29 cellular contexts compared by ENCODE assay signal in the genomic region with DNA sequence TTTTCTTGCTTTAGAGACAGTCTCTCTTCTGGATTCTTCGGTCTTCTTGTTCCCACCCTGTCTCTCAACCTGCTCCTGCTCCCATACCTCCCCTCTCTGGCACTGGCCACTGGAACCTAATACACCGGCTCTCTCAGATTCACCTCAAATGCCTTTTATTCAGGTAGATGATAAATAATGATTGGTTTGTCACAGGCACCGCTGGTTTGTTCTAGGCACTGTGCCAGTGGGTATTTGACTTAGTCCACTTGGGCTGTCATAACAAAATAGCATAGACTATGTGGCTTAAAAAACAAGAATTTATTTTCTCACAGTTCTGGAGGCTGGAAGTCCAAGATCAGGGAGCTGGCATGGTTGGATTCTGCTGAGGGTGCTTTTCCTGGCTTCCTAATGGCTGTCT.
DNase-seq lines count a peak whose midpoint lies in the region; ATAC-seq and TF ChIP-seq lines count a peak whose summit lies in the region.
"Had no signal": no experiment of that assay in that cellular context is flagged by ENCODE, and none has a peak within 500 bp of the region (broad histone marks: within the 10 kb centered on the region; RNA-seq: fewer than 3 reads in every experiment).

No MANE protein-coding gene starts in this region.

- no peaks in the 10 kb centered on the region for H3K27me3 Mint-ChIP-seq in activated T-helper 17 cell treated with anti-CD3 and anti-CD28 coated beads, Interleukin-2, amount 50 U/mL, for 72 hours
- H3K27me3 Mint-ChIP-seq: activated naive CD4-positive, alpha-beta T cell treated with anti-CD3 and anti-CD28 coated beads, Interleukin-2, amount 50 U/mL, for 24 hours; B cell; effector memory CD8-positive, alpha-beta T cell; IgD-negative memory B cell; naive thymus-derived CD8-positive, alpha-beta T cell had no signal

- H3K27ac ChIP-seq in C4-2B (peak overlapping the region; percentile 47; the same call in 1 of the 2 replicates), right lobe of liver (no peak overlapping the region), psoas muscle (no peak overlapping the region)
- H3K27ac ChIP-seq: A549, cardiac muscle cell, colonic mucosa, Peyer's patch, skin epidermis, upper lobe of left lung had no signal

- intact Hi-C loops in right lobe of liver (cut with DNase I), result no loop called here
- intact Hi-C loops in psoas muscle (cut with DNase I), result no loop called here

- DNase-seq in NCI-H748 (lab: John Stamatoyannopoulos, UW; ENCODE audit: unreplicated experiment) (peak; percentile 35), NCI-H748 treated with DMSO at 0.1 percent for 48 hours (lab: John Stamatoyannopoulos, UW) (no peak), NCI-H2081 (lab: John Stamatoyannopoulos, UW) (peak; percentile 25 to 69), right lobe of liver (no peak), psoas muscle (no peak), DMS153 treated with DMSO at 0.1 percent for 48 hours (lab: John Stamatoyannopoulos, UW; ENCODE audit: unreplicated experiment) (no peak)
- DNase-seq: aorta; colonic mucosa; effector memory CD8-positive, alpha-beta T cell; erythroblast; head of caudate nucleus; kidney; naive thymus-derived CD8-positive, alpha-beta T cell; NCI-H2107; NCI-H510A; Peyer's patch; SHP77 treated with DMSO at 0.1 percent for 48 hours; stimulated activated CD8-positive, alpha-beta memory T cell treated with anti-CD3 and anti-CD28 coated beads, Interleukin-4, amount 100 ng/mL, for 48 hours; upper lobe of left lung had no signal

- H3K9me3 Mint-ChIP-seq in activated T-helper 17 cell treated with anti-CD3 and anti-CD28 coated beads, Interleukin-2, amount 50 U/mL, for 72 hours, result peaks cover 6% of the 10 kb centered on the region
- H3K9me3 Mint-ChIP-seq: IgD-negative memory B cell had no signal

- TF ChIP-seq POLR2A in right lobe of liver (IDR thresholded peaks at IDR 0.05), result no peak

- peaks cover 38% of the 10 kb centered on the region for H3K4me1 Mint-ChIP-seq in activated T-helper 17 cell treated with anti-CD3 and anti-CD28 coated beads, Interleukin-2, amount 50 U/mL, for 72 hours
- H3K4me1 Mint-ChIP-seq: B cell, WTC11 had no signal

- ATAC-seq in activated T-helper 17 cell treated with anti-CD3 and anti-CD28 coated beads, Interleukin-2, amount 50 U/mL, for 72 hours (replicated peaks), result no peak
- no peak for ATAC-seq in right lobe of liver
- no peak for ATAC-seq in psoas muscle
- ATAC-seq: A549; effector memory CD8-positive, alpha-beta T cell; naive thymus-derived CD8-positive, alpha-beta T cell; WTC11 had no signal

- WGBS in right lobe of liver (ENCODE audit: insufficient coverage, low coverage, low lambda C conversion rate, missing lambda C conversion rate), result 42% methylated on average over 3 of the region's 3 CpGs
- 79 to 87% (median 85%) methylated on average over 3 of the region's 3 CpGs for WGBS in psoas muscle, 3 donors

- H3K36me3 ChIP-seq in right lobe of liver, result no peaks in the 10 kb centered on the region
- H3K36me3 ChIP-seq in psoas muscle (ENCODE audit: insufficient read depth in 1 of 2, low read depth in 1 of 2), result no peaks in the 10 kb centered on the region
- H3K36me3 ChIP-seq: cardiac muscle cell, colonic mucosa, HAP-1, Peyer's patch, upper lobe of left lung had no signal

- peaks cover 5% of the 10 kb centered on the region for H3K36me3 Mint-ChIP-seq in activated T-helper 17 cell treated with anti-CD3 and anti-CD28 coated beads, Interleukin-2, amount 50 U/mL, for 72 hours (ENCODE audit: low read depth)
- H3K36me3 Mint-ChIP-seq: WTC11 had no signal

- peak overlapping the region; percentile 96 for H3K27ac Mint-ChIP-seq in activated T-helper 17 cell treated with anti-CD3 and anti-CD28 coated beads, Interleukin-2, amount 50 U/mL, for 72 hours
- H3K27ac Mint-ChIP-seq: B cell; effector memory CD8-positive, alpha-beta T cell; IgD-negative memory B cell; WTC11 had no signal

- H3K9me3 ChIP-seq in right lobe of liver (no peaks in the 10 kb centered on the region), psoas muscle (no peaks in the 10 kb centered on the region)
- H3K9me3 ChIP-seq: A549, colonic mucosa, HAP-1, Peyer's patch, upper lobe of left lung had no signal

- TF ChIP-seq CTCF in C4-2B (conservative IDR thresholded peaks at IDR 0.05), result no peak
- TF ChIP-seq CTCF in right lobe of liver (IDR thresholded peaks at IDR 0.05), result no peak
- TF ChIP-seq CTCF in psoas muscle (IDR thresholded peaks at IDR 0.05), result no peak

- no peaks in the 10 kb centered on the region for H3K27me3 ChIP-seq in right lobe of liver
- H3K27me3 ChIP-seq in psoas muscle (ENCODE audit: insufficient read depth in 3 of 3, low read length in 2 of 3), result no peaks in the 10 kb centered on the region
- H3K27me3 ChIP-seq: cardiac muscle cell, colonic mucosa, Peyer's patch, upper lobe of left lung had no signal

- H3K4me3 ChIP-seq in right lobe of liver, result no peak overlapping the region
- H3K4me3 ChIP-seq in psoas muscle, result no peak overlapping the region
- H3K4me3 ChIP-seq: A549, cardiac muscle cell, colonic mucosa, HAP-1, Peyer's patch, skin epidermis, upper lobe of left lung had no signal

- H3K4me1 ChIP-seq in right lobe of liver (no peaks in the 10 kb centered on the region), psoas muscle (no peaks in the 10 kb centered on the region)
- H3K4me1 ChIP-seq: A549, colonic mucosa, HAP-1, Peyer's patch, upper lobe of left lung had no signal

- H3K4me3 Mint-ChIP-seq in activated T-helper 17 cell treated with anti-CD3 and anti-CD28 coated beads, Interleukin-2, amount 50 U/mL, for 72 hours, result peak overlapping the region; percentile 82
- H3K4me3 Mint-ChIP-seq: activated naive CD4-positive, alpha-beta T cell treated with anti-CD3 and anti-CD28 coated beads, Interleukin-2, amount 50 U/mL, for 24 hours; B cell; effector memory CD8-positive, alpha-beta T cell; IgD-negative memory B cell; naive thymus-derived CD8-positive, alpha-beta T cell; WTC11 had no signal

Comparison
In these comparisons a context has a peak if more than half of its experiments do, and no peak if none do; other contexts are left out.
1. DNase-seq: peak in NCI-H748 (single experiment) and NCI-H2081 (2 of 2); none in NCI-H748 treated with DMSO at 0.1 percent for 48 hours (single experiment), right lobe of liver (0 of 3), psoas muscle (0 of 2) and DMS153 treated with DMSO at 0.1 percent for 48 hours (single experiment).